In genomic region chr7:99438573-99439480, GRCh38 we compare ENCODE assay signal across 8 cellular contexts. TPM values are rescaled to one million over a fixed set of nuclear protein-coding genes. Genes with fewer than 3 reads are reported as not detected.
DNase-seq lines count a peak whose midpoint lies in the region; ATAC-seq and TF ChIP-seq lines count a peak whose summit lies in the region.

CPSF4 (plus strand) TSS chr7:99438943; CDS start chr7:99439083, 140 bp downstream.
PTCD1 (minus strand) TSS chr7:99438798; CDS start chr7:99435242, 3,556 bp downstream.

- ATAC-seq in GM21576 (IDR thresholded peaks at IDR 0.05; ENCODE audit: unreplicated experiment) (peak; percentile 92), PC-3 (peak; percentile 96), esophagus mucosa (peak; percentile 94)

- no peaks in the 10 kb centered on the region for H3K36me3 Mint-ChIP-seq in IgD-negative memory B cell
- H3K36me3 Mint-ChIP-seq in activated T-cell treated with anti-CD3 and anti-CD28 coated beads, Interleukin-2, amount 50 U/mL, for 24 hours (ENCODE audit: low read depth): peaks cover 76% of the 10 kb centered on the region

- H3K9me3 ChIP-seq in PC-3 (ENCODE audit: low read length): no peaks in the 10 kb centered on the region
- H3K9me3 ChIP-seq in muscle layer of colon (ENCODE audit: low read length): no peaks in the 10 kb centered on the region

- H3K27me3 Mint-ChIP-seq in IgD-negative memory B cell: no peaks in the 10 kb centered on the region
- no peaks in the 10 kb centered on the region for H3K27me3 Mint-ChIP-seq in activated T-cell treated with anti-CD3 and anti-CD28 coated beads, Interleukin-2, amount 50 U/mL, for 24 hours

- 0 out of 2 replicates have a peak, but pooled peaks cover 6% of the 10 kb centered on the region for H4K20me1 ChIP-seq in PC-3 (ENCODE audit: low read length)

- peak within 1 kb of the TSS; percentile 72 to 97 (median 90) for H3K27ac Mint-ChIP-seq in IgD-negative memory B cell
- peak within 1 kb of the TSS; percentile 99 for H3K27ac Mint-ChIP-seq in activated T-cell treated with anti-CD3 and anti-CD28 coated beads, Interleukin-2, amount 50 U/mL, for 24 hours

- CTCF ChIA-PET in PC-3 (lab: Charles Lee): interaction anchor here (0.6 kb wide), 1 partner anchor 9 kb away, joined by 5 read pairs; no protein-coding TSS in a partner anchor

- H3K9ac ChIP-seq in PC-3 (ENCODE audit: low read length): peak within 1 kb of the TSS; percentile 98
- H3K9ac ChIP-seq in muscle layer of colon (ENCODE audit: low read length): peak within 1 kb of the TSS; percentile 84

- peaks cover 4 to 27% (median 24%) of the 10 kb centered on the region in 3 donors for H3K4me1 Mint-ChIP-seq in IgD-negative memory B cell
- H3K4me1 Mint-ChIP-seq in activated T-cell treated with anti-CD3 and anti-CD28 coated beads, Interleukin-2, amount 50 U/mL, for 24 hours (ENCODE audit: low read depth): peaks cover 51% of the 10 kb centered on the region

- H3K4me3 Mint-ChIP-seq in IgD-negative memory B cell: peak within 1 kb of the TSS; percentile 96 to 99 (median 96)
- peak within 1 kb of the TSS; percentile 100 for H3K4me3 Mint-ChIP-seq in activated T-cell treated with anti-CD3 and anti-CD28 coated beads, Interleukin-2, amount 50 U/mL, for 24 hours

- H3K27ac ChIP-seq in PC-3 (ENCODE audit: low read length): peak within 1 kb of the TSS; percentile 49
- H3K27ac ChIP-seq in muscle layer of colon (ENCODE audit: low read depth, low read length): peak within 1 kb of the TSS; percentile 81

- H3K4me2 ChIP-seq in PC-3 (ENCODE audit: low read length): peak within 1 kb of the TSS; percentile 94

- no peaks in the 10 kb centered on the region for H3K9me3 Mint-ChIP-seq in IgD-negative memory B cell
- H3K9me3 Mint-ChIP-seq in activated T-cell treated with anti-CD3 and anti-CD28 coated beads, Interleukin-2, amount 50 U/mL, for 24 hours: no peaks in the 10 kb centered on the region

- TSS peak; percentile 51 for BruUV-seq in PC-3 (replicated peaks; lab: Mats Ljungman, UMichigan)

- no peak for TF ChIP-seq CTCF in PC-3 (conservative IDR thresholded peaks at IDR 0.05; ENCODE audit: low read depth, low read length)

- H3K4me3 ChIP-seq in PC-3 (ENCODE audit: low read length): peak within 1 kb of the TSS; percentile 99
- H3K4me3 ChIP-seq in muscle layer of colon (ENCODE audit: low read depth in 1 of 2, low read length in 2 of 2): peak within 1 kb of the TSS; percentile 75 to 97

- H2AFZ ChIP-seq in PC-3 (ENCODE audit: low read length): peak within 1 kb of the TSS; percentile 96

- peaks cover 49% of the 10 kb centered on the region for H3K79me2 ChIP-seq in PC-3 (ENCODE audit: low read length)

- H3K9me2 ChIP-seq in PC-3 (replicated peaks; ENCODE audit: low read length): no peaks in the 10 kb centered on the region

- no peaks in the 10 kb centered on the region for H3F3A ChIP-seq in PC-3 (ENCODE audit: low read length, unreplicated experiment)

- H3K36me3 ChIP-seq in PC-3 (ENCODE audit: low read depth, low read length) (peaks cover under 1% of the 10 kb centered on the region; the same call in 1 of the 2 replicates), muscle layer of colon (ENCODE audit: insufficient read depth, low read length) (peaks cover 6% of the 10 kb centered on the region)

- intact Hi-C loops in PC-3 (cut with micrococcal nuclease): loop anchor here (2.0 kb wide), 1 partner anchor 30 kb away; the partner anchor contains the start of genes BUD31 and PDAP1

- POLR2A ChIA-PET in PC-3 (lab: Charles Lee; ENCODE audit: unreplicated experiment): interaction anchor here (0.5 kb wide), 1 partner anchor 64 kb away, joined by 3 read pairs; no protein-coding TSS in a partner anchor

- DNase-seq in DMS153 treated with DMSO at 0.1 percent for 48 hours (lab: John Stamatoyannopoulos, UW; ENCODE audit: unreplicated experiment) (peak; percentile 80), PC-3 (peak; percentile 94)
- DNase-seq in activated T-cell treated with anti-CD3 and anti-CD28 coated beads, Interleukin-2, amount 50 U/mL, for 24 hours: peak; percentile 96
- peak; percentile 78 to 80 for DNase-seq in stimulated activated CD8-positive, alpha-beta memory T cell treated with anti-CD3 and anti-CD28 coated beads, Interleukin-7, amount 100 ng/mL, for 1 hour (ENCODE audit: low read depth in 2 of 2)

- H3K4me1 ChIP-seq in PC-3 (ENCODE audit: insufficient read depth, low read length) (peaks cover 13% of the 10 kb centered on the region), muscle layer of colon (ENCODE audit: insufficient read depth, low read length) (peaks cover 20% of the 10 kb centered on the region)

- H3K27me3 ChIP-seq in PC-3 (ENCODE audit: low read length) (no peaks in the 10 kb centered on the region), muscle layer of colon (ENCODE audit: control insufficient read depth in 1 of 2, insufficient read depth in 2 of 2, low read length in 2 of 2) (no peaks in the 10 kb centered on the region)

RNA-seq across cellular contexts. Expression of gene CPSF4, which starts in this region (rescaled TPM):
- polyA plus RNA-seq in IgD-negative memory B cell: 28.7 TPM
- total RNA-seq in PC-3 (2014; rRNA removed) (49.5 and 65.3 TPM in 2 replicates), esophagus mucosa (23.8 TPM)

RNA-seq across cellular contexts. Expression of gene PTCD1, which starts in this region (rescaled TPM):
- polyA plus RNA-seq in IgD-negative memory B cell: 5.5 TPM
- total RNA-seq in PC-3 (2014; rRNA removed) (10.4 and 11.5 TPM in 2 replicates), esophagus mucosa (4.0 TPM)

Comparison
In these comparisons a context has a peak if more than half of its experiments do, and no peak if none do; other contexts are left out.
1. Peak in every context shown above with its lines: DNase-seq, ATAC-seq, H3K4me3 ChIP-seq and H3K27ac ChIP-seq.